In the genomic region with DNA sequence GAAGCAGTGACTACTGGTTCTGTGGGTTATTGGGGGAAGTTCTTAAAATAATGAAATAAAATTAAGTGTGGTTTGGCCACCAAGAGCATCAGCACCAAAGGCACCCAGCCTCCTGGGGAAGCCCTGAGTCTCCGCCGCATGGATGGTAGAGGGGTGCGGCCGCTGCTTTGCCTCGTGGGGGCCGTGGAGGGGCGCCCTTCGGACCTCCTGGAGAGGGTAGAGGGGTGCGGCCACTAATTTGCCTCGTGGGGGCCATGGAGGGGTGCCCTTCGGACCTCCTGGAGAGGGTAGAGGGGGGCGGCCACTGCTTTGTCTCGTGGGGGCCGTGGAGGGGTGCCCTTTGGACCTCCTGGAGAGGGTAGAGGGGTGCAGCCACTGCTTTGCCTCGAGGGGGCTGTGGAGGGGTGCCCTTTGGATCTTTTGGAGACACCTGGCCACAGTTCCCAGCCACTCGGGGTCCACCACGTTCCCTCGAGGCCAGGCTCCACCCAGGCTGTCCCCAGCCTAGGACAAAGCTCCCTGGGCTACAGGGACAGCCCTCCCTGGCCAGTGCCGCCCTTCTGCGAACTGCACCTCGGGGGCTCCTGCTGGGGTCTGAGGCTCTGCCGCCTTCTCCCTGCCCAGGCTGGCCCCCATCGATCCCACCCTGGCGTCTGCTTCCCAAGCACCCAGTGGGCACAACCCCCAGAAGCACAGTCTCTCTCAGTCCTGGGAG, we compare ENCODE assay signal across 21 cellular contexts.
"Had no signal": no experiment of that assay in that cellular context is flagged by ENCODE, and none has a peak within 500 bp of the region (broad histone marks: within the 10 kb centered on the region; RNA-seq: fewer than 3 reads in every experiment).

No MANE protein-coding gene starts in this region.

- H3K4me1 ChIP-seq: foreskin keratinocyte, prostate gland, right atrium auricular region, transverse colon had no signal

- H3K9me3 ChIP-seq: ovary, prostate gland, right atrium auricular region, transverse colon had no signal

- H3K36me3 Mint-ChIP-seq: activated naive CD4-positive, alpha-beta T cell treated with anti-CD3 and anti-CD28 coated beads, Interleukin-2, amount 50 U/mL, for 72 hours; memory B cell; naive thymus-derived CD8-positive, alpha-beta T cell had no signal

- H3K27me3 Mint-ChIP-seq: memory B cell had no signal

- H3K4me3 ChIP-seq: heart right ventricle, ovary, prostate gland, right atrium auricular region, transverse colon had no signal

- H3K9me3 Mint-ChIP-seq: activated naive CD4-positive, alpha-beta T cell treated with anti-CD3 and anti-CD28 coated beads, Interleukin-2, amount 50 U/mL, for 72 hours; activated T-cell treated with anti-CD3 and anti-CD28 coated beads, Interleukin-2, amount 50 U/mL, for 72 hours; memory B cell; naive thymus-derived CD8-positive, alpha-beta T cell had no signal

- DNase-seq: activated CD4-positive, alpha-beta T cell treated with anti-CD3 and anti-CD28 coated beads for 4 hours; activated CD4-positive, alpha-beta T cell treated with anti-CD3 and anti-CD28 coated beads, Interleukin-2, amount 50 U/mL, for 4 hours; activated naive CD4-positive, alpha-beta T cell; activated T-cell treated with anti-CD3 and anti-CD28 coated beads for 4 hours; activated T-cell treated with anti-CD3 and anti-CD28 coated beads, Interleukin-2, amount 50 U/mL, for 72 hours; cerebellar nuclear complex; foreskin keratinocyte; heart right ventricle; stimulated activated CD4-positive, alpha-beta T cell treated with anti-CD3 and anti-CD28 coated beads, Interleukin-2, amount 100 ng/mL, for 48 hours; stimulated activated naive CD4-positive, alpha-beta T cell treated with Interleukin-2 at 50 U/mL for 16 hours; SW 1271; T-helper 9 cell; transverse colon had no signal

- H3K27ac Mint-ChIP-seq: activated naive CD4-positive, alpha-beta T cell treated with anti-CD3 and anti-CD28 coated beads, Interleukin-2, amount 50 U/mL, for 72 hours; activated T-cell treated with anti-CD3 and anti-CD28 coated beads, Interleukin-2, amount 50 U/mL, for 72 hours; memory B cell; naive thymus-derived CD8-positive, alpha-beta T cell; T-helper 1 cell treated with Interleukin-12 subunit alpha and Interleukin-12 subunit beta and Interleukin-4 antibody, amounts not matched to agents 30 μg/mL and 1 μg/mL, for 36 hours had no signal

- H3K4me1 Mint-ChIP-seq: memory B cell; naive thymus-derived CD8-positive, alpha-beta T cell had no signal

- H3K4me3 Mint-ChIP-seq: activated T-cell treated with anti-CD3 and anti-CD28 coated beads, Interleukin-2, amount 50 U/mL, for 72 hours; memory B cell; naive thymus-derived CD8-positive, alpha-beta T cell; T-helper 1 cell treated with Interleukin-12 subunit alpha and Interleukin-12 subunit beta and Interleukin-4 antibody, amounts not matched to agents 30 μg/mL and 1 μg/mL, for 36 hours had no signal

- H3K36me3 ChIP-seq: heart right ventricle, ovary, prostate gland, right atrium auricular region, transverse colon had no signal

- H3K27ac ChIP-seq: foreskin keratinocyte, heart right ventricle, ovary, prostate gland, right atrium auricular region, transverse colon, VCaP had no signal

- H3K27me3 ChIP-seq: foreskin keratinocyte, ovary, right atrium auricular region, transverse colon had no signal
